Comparison of ENCODE assay signal across 19 cellular contexts in genomic region chr1:51417496-51418383, GRCh38.
DNase-seq lines count a peak whose midpoint lies in the region; ATAC-seq, FAIRE-seq and TF ChIP-seq lines count a peak whose summit lies in the region.
"Had no signal": no experiment of that assay in that cellular context is flagged by ENCODE, and none has a peak within 500 bp of the region (broad histone marks: within the 10 kb centered on the region; RNA-seq: fewer than 3 reads in every experiment).

No MANE protein-coding gene starts in this region.

- H3K9me3 ChIP-seq in adipocyte (ENCODE audit: control insufficient read depth, low read length): no peaks in the 10 kb centered on the region
- no peaks in the 10 kb centered on the region for H3K9me3 ChIP-seq in gastrocnemius medialis
- H3K9me3 ChIP-seq in colonic mucosa: no peaks in the 10 kb centered on the region
- H3K9me3 ChIP-seq: body of pancreas, heart right ventricle, SJSA1, upper lobe of left lung had no signal

- H3K36me3 ChIP-seq in adipocyte (ENCODE audit: control insufficient read depth, insufficient read depth, low read length, severe bottlenecking) (peaks cover 14% of the 10 kb centered on the region), gastrocnemius medialis (peaks cover 0 to 4% of the 10 kb centered on the region in 2 donors), colonic mucosa (no peaks in the 10 kb centered on the region)

- H3K9ac ChIP-seq in adipocyte (ENCODE audit: low read length) (no peak overlapping the region), colonic mucosa (ENCODE audit: low read depth in 2 of 2, low read length in 2 of 2) (no peak overlapping the region)

- H3K4me3 ChIP-seq in adipocyte (ENCODE audit: low read length) (peak overlapping the region; percentile 28), fibroblast of the aortic adventitia (ENCODE audit: low read depth, low read length) (no peak overlapping the region), gastrocnemius medialis (no peak overlapping the region), colonic mucosa (no peak overlapping the region)
- H3K4me3 ChIP-seq: body of pancreas, heart right ventricle, SJSA1, upper lobe of left lung had no signal

- in situ Hi-C loops in gastrocnemius medialis (cut with MboI; ENCODE audit: low sequenced_read_pairs in 4 of 4): loop anchor here in 1 of 4 donors (25.0 kb wide), 1 partner anchor 95 kb away; the partner anchor contains the start of gene EPS15

- H3K27me3 ChIP-seq in adipocyte (replicated peaks; ENCODE audit: control insufficient read depth, insufficient read depth, low read length): no peaks in the 10 kb centered on the region
- no peaks in the 10 kb centered on the region for H3K27me3 ChIP-seq in gastrocnemius medialis
- H3K27me3 ChIP-seq in colonic mucosa: no peaks in the 10 kb centered on the region
- H3K27me3 ChIP-seq: body of pancreas, heart right ventricle, SJSA1, upper lobe of left lung had no signal

- no peak for TF ChIP-seq POLR2A in gastrocnemius medialis (IDR thresholded peaks at IDR 0.05)

- H3K4me1 ChIP-seq in adipocyte (ENCODE audit: control insufficient read depth, insufficient read depth, low read length) (peaks cover 29% of the 10 kb centered on the region), gastrocnemius medialis (peaks cover 11 to 35% of the 10 kb centered on the region in 2 donors), colonic mucosa (no peaks in the 10 kb centered on the region)
- H3K4me1 ChIP-seq: body of pancreas had no signal

- H3K27ac ChIP-seq in gastrocnemius medialis (peak overlapping the region; percentile 2 to 41 (median 36)), colonic mucosa (no peak overlapping the region)
- H3K27ac ChIP-seq: body of pancreas, SJSA1, upper lobe of left lung had no signal

- no peak for TF ChIP-seq CTCF in fibroblast of the aortic adventitia (IDR thresholded peaks at IDR 0.05; ENCODE audit: insufficient read depth, low read length)
- TF ChIP-seq CTCF in gastrocnemius medialis (IDR thresholded peaks at IDR 0.05 in 4 of 5, conservative IDR thresholded peaks at IDR 0.05 in 1 of 5): no peak
- TF ChIP-seq CTCF in colonic mucosa (IDR thresholded peaks at IDR 0.05): no peak

- ATAC-seq in gastrocnemius medialis: peak; percentile 38
- ATAC-seq: body of pancreas; left colon; naive thymus-derived CD4-positive, alpha-beta T cell had no signal

- no peak for DNase-seq in GM18507 (ENCODE audit: extremely low spot score, insufficient read length, low read depth)
- peak; percentile 46 for DNase-seq in adipocyte (ENCODE audit: low read depth)
- peak; percentile 32 for DNase-seq in fibroblast of the aortic adventitia (ENCODE audit: low read depth)
- DNase-seq in gastrocnemius medialis: no peak
- DNase-seq in activated CD8-positive, alpha-beta memory T cell treated with anti-CD3 and anti-CD28 coated beads, Interleukin-2, amount 50 U/mL, for 4 hours: no peak
- no peak for DNase-seq in colonic mucosa
- DNase-seq in iPS-NIHi11 (ENCODE audit: low spot score): no peak
- DNase-seq: activated CD4-positive, alpha-beta T cell treated with anti-CD3 and anti-CD28 coated beads, Interleukin-2, amount 50 U/mL, for 48 hours; body of pancreas; CD4-positive, alpha-beta T cell; heart right ventricle; left colon; MM.1S; naive thymus-derived CD4-positive, alpha-beta T cell; retina; stimulated activated CD4-positive, alpha-beta T cell treated with anti-CD3 and anti-CD28 coated beads, Interleukin-4, amount 100 ng/mL, for 1 hour; upper lobe of left lung had no signal

- FAIRE-seq in GM18507 (lab: Jason Lieb, UNC): peak; percentile 33
- FAIRE-seq: endometrium had no signal

- intact Hi-C loops in gastrocnemius medialis (cut with DNase I; ENCODE audit: low total_unique reads) (no loop called here), colonic mucosa (cut with DNase I) (no loop called here)

Comparison
In these comparisons a context has a peak if more than half of its experiments do, and no peak if none do; other contexts are left out.
1. DNase-seq: peak in adipocyte (single experiment) and fibroblast of the aortic adventitia (single experiment); none in GM18507 (single experiment), gastrocnemius medialis (0 of 2), activated CD8-positive, alpha-beta memory T cell treated with anti-CD3 and anti-CD28 coated beads, Interleukin-2, amount 50 U/mL, for 4 hours (single experiment), colonic mucosa (single experiment) and iPS-NIHi11 (single experiment).